ENCODE assay signal across 24 cellular contexts in genomic region chr3:189554868-189555557, GRCh38.
"Had no signal": no experiment of that assay in that cellular context is flagged by ENCODE, and none has a peak within 500 bp of the region (broad histone marks: within the 10 kb centered on the region; RNA-seq: fewer than 3 reads in every experiment).

No MANE protein-coding gene starts in this region.

- H3K4me2 ChIP-seq: smooth muscle cell had no signal

- H3K27ac ChIP-seq: foreskin keratinocyte, heart left ventricle, pancreas, psoas muscle, thoracic aorta had no signal

- H3K4me1 ChIP-seq: heart left ventricle, pancreas, psoas muscle had no signal

- ATAC-seq: activated CD8-positive, alpha-beta T cell treated with anti-CD3 and anti-CD28 coated beads for 36 hours; activated T-cell treated with anti-CD3 and anti-CD28 coated beads, Interleukin-2, amount 50 U/mL, for 4 hours; activated T-helper 17 cell treated with anti-CD3 and anti-CD28 coated beads, Interleukin-2, amount 50 U/mL, for 72 hours; foreskin keratinocyte; heart left ventricle; pancreas; psoas muscle had no signal

- H3K4me3 ChIP-seq: heart left ventricle, lung, pancreas, psoas muscle, smooth muscle cell, thoracic aorta had no signal

- H3K27me3 ChIP-seq: foreskin keratinocyte, heart left ventricle, pancreas had no signal

- H3K36me3 ChIP-seq: heart left ventricle, pancreas, thoracic aorta had no signal

- H3K9me3 ChIP-seq: pancreas, thoracic aorta had no signal

- DNase-seq: activated B cell treated with CpG ODN at 0.5 μM for 24 hours; activated CD4-positive, alpha-beta T cell treated with anti-CD3 and anti-CD28 coated beads, Interleukin-2, amount 50 U/mL, for 1 hour; activated CD8-positive, alpha-beta T cell treated with anti-CD3 and anti-CD28 coated beads for 36 hours; activated gamma-delta T cell treated with Interleukin-2 at 50 U/mL for 16 hours; activated naive CD4-positive, alpha-beta T cell treated with anti-CD3 and anti-CD28 coated beads, Interleukin-2, amount 50 U/mL, for 16 hours; activated T-cell treated with anti-CD3 and anti-CD28 coated beads, Interleukin-2, amount 50 U/mL, for 4 hours; amniotic stem cell; caudate nucleus; endodermal cell; foreskin keratinocyte; hypothalamus; nucleus accumbens; stimulated activated CD4-positive, alpha-beta T cell treated with anti-CD3 and anti-CD28 coated beads, Interleukin-15, amount 100 ng/mL, for 24 hours; stimulated activated CD4-positive, alpha-beta T cell treated with anti-CD3 and anti-CD28 coated beads, Interleukin-2, amount 100 ng/mL, for 24 hours; stimulated activated naive CD4-positive, alpha-beta T cell treated with Interleukin-2 at 50 U/mL for 16 hours; SW 1271; trophoblast cell had no signal
